Comparison of ENCODE assay signal across 1 cellular context in genomic region chr10:33734393-33735110, GRCh38.
TF ChIP-seq lines count a peak whose summit lies in the region.

No MANE protein-coding gene starts in this region.

TF ChIP-seq in GM12878, 131 proteins besides CTCF, POLR2A, EP300 and RAD21 (continued from another document):
- no peak for TF ChIP-seq E2F8 (IDR thresholded peaks at IDR 0.05; ENCODE audit: low read depth, partially characterized antibody)
- no peak for TF ChIP-seq CBX3 (IDR thresholded peaks at IDR 0.05; ENCODE audit: borderline replicate concordance, low read depth)
